8 cellular contexts compared by ENCODE assay signal in the genomic region with DNA sequence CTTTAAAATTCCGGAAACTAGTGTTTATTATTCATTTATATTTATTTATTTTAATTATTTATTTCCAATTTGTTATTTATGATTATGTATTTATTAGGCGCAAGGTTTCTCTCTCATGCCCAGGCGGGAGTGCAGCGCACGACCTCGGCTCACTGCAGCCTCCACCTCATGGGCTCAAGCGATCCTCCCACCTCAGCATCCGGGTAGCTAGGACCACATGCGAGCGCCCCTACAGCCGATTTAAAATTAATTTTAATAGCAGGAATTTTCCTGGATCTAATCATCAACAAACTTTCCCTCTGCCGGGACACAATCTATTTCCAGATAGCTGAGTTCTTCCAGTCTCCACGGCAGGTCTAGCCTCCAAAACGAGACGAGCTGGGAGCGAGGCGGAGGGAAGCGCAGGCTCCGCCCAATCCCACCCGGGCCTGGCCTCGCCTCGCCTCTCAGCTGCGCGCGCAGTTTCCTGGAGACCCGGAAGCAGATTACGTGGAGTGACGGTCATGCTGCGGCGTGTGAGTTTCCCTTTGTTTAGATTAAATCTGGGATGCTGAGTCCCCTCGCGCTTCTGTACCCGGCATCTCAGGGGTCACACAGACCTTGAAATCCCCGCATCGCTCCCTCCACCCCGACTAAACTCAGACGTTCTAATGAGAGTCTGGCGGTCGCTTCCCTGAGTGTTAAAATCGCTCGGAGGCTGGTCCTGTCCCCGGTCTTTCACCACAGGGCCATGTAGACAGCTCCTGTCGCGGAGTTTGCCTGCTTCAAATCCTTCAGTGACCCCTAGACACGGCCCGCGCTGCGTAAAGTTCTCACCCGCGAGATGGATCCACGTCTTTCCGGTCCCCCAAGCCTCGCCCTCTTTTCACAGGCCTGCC. TPM values are rescaled to one million over a fixed set of nuclear protein-coding genes. Genes with fewer than 3 reads are reported as not detected.
DNase-seq lines count a peak whose midpoint lies in the region; ATAC-seq and TF ChIP-seq lines count a peak whose summit lies in the region.

A gene (plus strand): TSS at position 461 of the 878 bp plus-strand sequence. CDS start 43 bp downstream, at position 504.

- peak within 1 kb of the TSS; percentile 72 for H3K4me2 ChIP-seq in neural progenitor cell

- peak within 1 kb of the TSS; percentile 81 for H3K27ac ChIP-seq in RWPE1
- H3K27ac ChIP-seq in foreskin keratinocyte, result peak within 1 kb of the TSS; percentile 92
- peak within 1 kb of the TSS; percentile 82 for H3K27ac ChIP-seq in neural progenitor cell

- peaks cover 14% of the 10 kb centered on the region for H3K9me3 ChIP-seq in neural progenitor cell (ENCODE audit: low read depth)

- peak; percentile 92 for DNase-seq in G401 (ENCODE audit: low spot score)
- DNase-seq in RWPE1 (ENCODE audit: low spot score), result peak; percentile 90
- DNase-seq in activated naive CD4-positive, alpha-beta T cell (lab: John Stamatoyannopoulos, UW), result peak; percentile 57 to 89 (median 84)
- DNase-seq in foreskin keratinocyte, result peak; percentile 73 to 85
- DNase-seq in neural progenitor cell (ENCODE audit: low spot score), result peak; percentile 93

- H3K9me3 Mint-ChIP-seq in neural progenitor cell, result peaks cover 64% of the 10 kb centered on the region
- H3K9me3 Mint-ChIP-seq in stimulated activated naive CD8-positive, alpha-beta T cell treated with anti-CD3 and anti-CD28 coated beads, Interleukin-15, Interleukin-2, amounts not matched to agents 100 ng/mL and 50 ng/mL, for 24 hours, result peaks cover 39% of the 10 kb centered on the region

- peaks cover 16% of the 10 kb centered on the region for H3K36me3 ChIP-seq in neural progenitor cell

- H3K27me3 ChIP-seq in foreskin keratinocyte, result no peaks in the 10 kb centered on the region
- H3K27me3 ChIP-seq in neural progenitor cell, result no peaks in the 10 kb centered on the region

- H3K79me2 ChIP-seq in neural progenitor cell (ENCODE audit: low read depth), result peaks cover 18% of the 10 kb centered on the region

- no peaks in the 10 kb centered on the region for H3K4me1 ChIP-seq in foreskin keratinocyte
- no peaks in the 10 kb centered on the region for H3K4me1 ChIP-seq in neural progenitor cell

- H3K36me3 Mint-ChIP-seq in neural progenitor cell, result peaks cover 42% of the 10 kb centered on the region
- H3K36me3 Mint-ChIP-seq in stimulated activated naive CD8-positive, alpha-beta T cell treated with anti-CD3 and anti-CD28 coated beads, Interleukin-15, Interleukin-2, amounts not matched to agents 100 ng/mL and 50 ng/mL, for 24 hours (ENCODE audit: low read depth), result peaks cover 76% of the 10 kb centered on the region

- H3K4me3 ChIP-seq in neural progenitor cell, result peak within 1 kb of the TSS; percentile 60

- no peaks in the 10 kb centered on the region for H3K4me1 Mint-ChIP-seq in neural progenitor cell
- H3K4me1 Mint-ChIP-seq in stimulated activated naive CD8-positive, alpha-beta T cell treated with anti-CD3 and anti-CD28 coated beads, Interleukin-15, Interleukin-2, amounts not matched to agents 100 ng/mL and 50 ng/mL, for 24 hours (ENCODE audit: low read depth), result peaks cover 17% of the 10 kb centered on the region

- H3F3A ChIP-seq in neural progenitor cell (ENCODE audit: low read depth), result no peaks in the 10 kb centered on the region

- CTCF ChIA-PET in RWPE1 (lab: Yijun Ruan, JAX), result interaction anchor here (0.6 kb wide), 1 partner anchor 107 kb away, joined by 3 read pairs; no protein-coding TSS in a partner anchor

- H4K20me1 ChIP-seq in neural progenitor cell (ENCODE audit: low read depth), result no peaks in the 10 kb centered on the region

- peak; percentile 73 for ATAC-seq in HG03097 (IDR thresholded peaks at IDR 0.05; ENCODE audit: low FRiP score, unreplicated experiment)
- peak; percentile 97 for ATAC-seq in foreskin keratinocyte
- no peak for ATAC-seq in HG03439 (IDR thresholded peaks at IDR 0.05; ENCODE audit: unreplicated experiment)

- H3K27me3 Mint-ChIP-seq in neural progenitor cell (ENCODE audit: insufficient read depth, low read depth), result peaks cover 4% of the 10 kb centered on the region
- no peaks in the 10 kb centered on the region for H3K27me3 Mint-ChIP-seq in stimulated activated naive CD8-positive, alpha-beta T cell treated with anti-CD3 and anti-CD28 coated beads, Interleukin-15, Interleukin-2, amounts not matched to agents 100 ng/mL and 50 ng/mL, for 24 hours

- H2AFZ ChIP-seq in neural progenitor cell (replicated peaks), result peak within 1 kb of the TSS; percentile 62

- TF ChIP-seq CTCF in RWPE1 (conservative IDR thresholded peaks at IDR 0.05; ENCODE audit: low read depth) (no peak), foreskin keratinocyte (conservative IDR thresholded peaks at IDR 0.05) (peak; percentile 15), neural progenitor cell (IDR thresholded peaks at IDR 0.05) (no peak)

- in situ Hi-C loops in G401 (cut with HindIII; ENCODE audit: low sequenced_read_pairs), result no loop called here

- H3K9ac ChIP-seq in neural progenitor cell, result peak within 1 kb of the TSS; percentile 66

- H3K4me3 Mint-ChIP-seq in neural progenitor cell, result no peak within 1 kb of the TSS
- H3K4me3 Mint-ChIP-seq in stimulated activated naive CD8-positive, alpha-beta T cell treated with anti-CD3 and anti-CD28 coated beads, Interleukin-15, Interleukin-2, amounts not matched to agents 100 ng/mL and 50 ng/mL, for 24 hours, result peak within 1 kb of the TSS; percentile 87

- no peak within 1 kb of the TSS for H3K27ac Mint-ChIP-seq in neural progenitor cell
- H3K27ac Mint-ChIP-seq in stimulated activated naive CD8-positive, alpha-beta T cell treated with anti-CD3 and anti-CD28 coated beads, Interleukin-15, Interleukin-2, amounts not matched to agents 100 ng/mL and 50 ng/mL, for 24 hours, result peak within 1 kb of the TSS; percentile 92

- POLR2A ChIA-PET in RWPE1 (lab: Yijun Ruan, JAX; ENCODE audit: low non-redundant PET), result no interaction called here

RNA-seq across cellular contexts. Expression of the gene that starts here (rescaled TPM):
- not detected in 2 replicates for total RNA-seq in G401 (2014; rRNA removed; shearing (Covaris generic))
- 11.4 and 15.7 TPM in 2 replicates for total RNA-seq in foreskin keratinocyte
- 8.3 and 8.5 TPM in 2 replicates for polyA plus RNA-seq in foreskin keratinocyte
- 26.3 and 56.1 TPM in 2 replicates for total RNA-seq in neural progenitor cell (ENCODE audit: low replicate concordance)

Comparison
In these comparisons a context has a peak if more than half of its experiments do, and no peak if none do; other contexts are left out.
1. RNA of the gene that starts here (total RNA-seq): 26.3 to 56.1 TPM in neural progenitor cell and 11.4 to 15.7 TPM in foreskin keratinocyte; not detected in G401; every median in the first group is over 10 times any median in the second.
2. Peak in DNase-seq in G401; RNA of the gene not detected or under 1 TPM.
3. Peak in every context shown above with its lines, with median percentiles within 50 percentile points of each other: DNase-seq and H3K27ac ChIP-seq.